In genomic region chr6:32983964-32984638, GRCh38 we compare ENCODE assay signal across 8 cellular contexts. TPM values are rescaled to one million over a fixed set of nuclear protein-coding genes. Genes with fewer than 3 reads are reported as not detected.
DNase-seq lines count a peak whose midpoint lies in the region; ATAC-seq and TF ChIP-seq lines count a peak whose summit lies in the region.

No MANE protein-coding gene starts in this region.

- no peaks in the 10 kb centered on the region for H3K27me3 ChIP-seq in KMS-11 (ENCODE audit: insufficient read depth, low read depth)
- H3K27me3 ChIP-seq in body of pancreas: no peaks in the 10 kb centered on the region
- H3K27me3 ChIP-seq in psoas muscle (ENCODE audit: insufficient read depth in 3 of 3, low read length in 2 of 3): no peaks in the 10 kb centered on the region

- no peaks in the 10 kb centered on the region for H3K9me3 ChIP-seq in body of pancreas
- no peaks in the 10 kb centered on the region for H3K9me3 ChIP-seq in psoas muscle

- TF ChIP-seq POLR2A in body of pancreas (IDR thresholded peaks at IDR 0.05): no peak

- no peak overlapping the region; the same call in 1 of the 2 replicates for H3K4me2 ChIP-seq in KMS-11

- H3K4me3 Mint-ChIP-seq in activated CD4-positive, alpha-beta T cell treated with anti-CD3 and anti-CD28 coated beads, Interleukin-2, amount 10 ng/mL, durations not matched to agents 7 days and 5 days: no peak overlapping the region

- CTCF ChIA-PET in activated CD4-positive, alpha-beta T cell treated with anti-CD3 and anti-CD28 coated beads, Interleukin-2, amount 10 ng/mL, durations not matched to agents 7 days and 5 days (lab: Charles Lee): interaction anchor here (0.6 to 8.5 kb wide), 33 partner anchors 9 to 264 kb away, joined by 3 to 130 read pairs (median 5); partner anchors contain the start of genes BRD2, HLA-DMA, HLA-DMB and PSMB8

- H3K36me3 ChIP-seq in KMS-11 (ENCODE audit: insufficient read depth): peaks cover 10% of the 10 kb centered on the region; the same call in 1 of the 2 replicates
- peaks cover 12 to 18% of the 10 kb centered on the region in 2 donors for H3K36me3 ChIP-seq in body of pancreas (replicated peaks in 1 of 2; ENCODE audit: insufficient read depth in 1 of 2, low read depth in 2 of 2)
- peaks cover 13 to 45% of the 10 kb centered on the region in 2 donors for H3K36me3 ChIP-seq in psoas muscle (ENCODE audit: insufficient read depth in 1 of 2, low read depth in 1 of 2)

- POLR2A ChIA-PET in activated CD4-positive, alpha-beta T cell treated with anti-CD3 and anti-CD28 coated beads, Interleukin-2, amount 10 ng/mL, durations not matched to agents 7 days and 5 days (lab: Charles Lee): interaction anchor here (0.9 to 2.6 kb wide), 4 partner anchors 10 to 116 kb away, joined by 3 to 25 read pairs (median 5); no protein-coding TSS in a partner anchor

- ATAC-seq in body of pancreas (no peak), psoas muscle (peak; percentile 13 to 28 (median 20))

- H3K4me1 ChIP-seq in KMS-11 (ENCODE audit: low read depth, poor library complexity, severe bottlenecking): peaks cover 10% of the 10 kb centered on the region
- peaks cover 43% of the 10 kb centered on the region for H3K4me1 ChIP-seq in body of pancreas
- H3K4me1 ChIP-seq in psoas muscle: peaks cover 17% of the 10 kb centered on the region

- DNase-seq in activated CD4-positive, alpha-beta T cell treated with anti-CD3 and anti-CD28 coated beads, Interleukin-2, amount 10 ng/mL, durations not matched to agents 7 days and 5 days: no peak
- DNase-seq in activated CD4-positive, alpha-beta T cell treated with anti-CD3 and anti-CD28 coated beads for 48 hours: no peak
- DNase-seq in body of pancreas (no peak), psoas muscle (no peak), iPS-NIHi11 (ENCODE audit: low spot score) (no peak), A172 (ENCODE audit: low spot score) (no peak), COLO829 (ENCODE audit: low spot score) (no peak)

- H3K27ac ChIP-seq in KMS-11 (peak overlapping the region; percentile 45), body of pancreas (peak overlapping the region in 3 of 4 donors; percentile 39 to 53 (median 42)), psoas muscle (peak overlapping the region; percentile 48)

- no peak overlapping the region for H3K9ac ChIP-seq in KMS-11

- 32 to 38% methylated on average over 3 of the region's 3 CpGs for WGBS in body of pancreas, 2 donors
- 42 to 59% (median 47%) methylated on average over 3 of the region's 3 CpGs for WGBS in psoas muscle, 3 donors

- intact Hi-C loops in body of pancreas (cut with DNase I): loop anchor here (10.0 kb wide), 1 partner anchor 99 kb away; no protein-coding TSS in a partner anchor
- intact Hi-C loops in psoas muscle (cut with DNase I): loop anchor here (1.0 to 2.0 kb wide), 3 partner anchors 49 to 97 kb away; no protein-coding TSS in a partner anchor

- H4K20me1 ChIP-seq in KMS-11 (ENCODE audit: insufficient read depth): peaks cover 16% of the 10 kb centered on the region

- peak overlapping the region; percentile 32 for H3K27ac Mint-ChIP-seq in activated CD4-positive, alpha-beta T cell treated with anti-CD3 and anti-CD28 coated beads, Interleukin-2, amount 10 ng/mL, durations not matched to agents 7 days and 5 days

- no peaks in the 10 kb centered on the region for H3K27me3 Mint-ChIP-seq in activated CD4-positive, alpha-beta T cell treated with anti-CD3 and anti-CD28 coated beads, Interleukin-2, amount 10 ng/mL, durations not matched to agents 7 days and 5 days

- no peak overlapping the region for H2AFZ ChIP-seq in KMS-11 (ENCODE audit: low read depth)

- H3K4me1 Mint-ChIP-seq in activated CD4-positive, alpha-beta T cell treated with anti-CD3 and anti-CD28 coated beads, Interleukin-2, amount 10 ng/mL, durations not matched to agents 7 days and 5 days: peaks cover 34% of the 10 kb centered on the region

- no peak overlapping the region for H3K4me3 ChIP-seq in KMS-11 (IDR thresholded peaks at IDR 0.05; ENCODE audit: insufficient read depth, low read depth, low read length)
- no peak overlapping the region for H3K4me3 ChIP-seq in body of pancreas
- H3K4me3 ChIP-seq in psoas muscle: no peak overlapping the region

- peaks cover 25% of the 10 kb centered on the region for H3K36me3 Mint-ChIP-seq in activated CD4-positive, alpha-beta T cell treated with anti-CD3 and anti-CD28 coated beads, Interleukin-2, amount 10 ng/mL, durations not matched to agents 7 days and 5 days (ENCODE audit: low read depth)

- H3K79me2 ChIP-seq in KMS-11 (ENCODE audit: insufficient read depth, low read depth): peaks cover 7% of the 10 kb centered on the region

- TF ChIP-seq CTCF in KMS-11 (conservative IDR thresholded peaks at IDR 0.05; ENCODE audit: low read depth, low read length) (no peak), body of pancreas (IDR thresholded peaks at IDR 0.05) (no peak), psoas muscle (IDR thresholded peaks at IDR 0.05) (no peak)

- H3K9me3 Mint-ChIP-seq in activated CD4-positive, alpha-beta T cell treated with anti-CD3 and anti-CD28 coated beads, Interleukin-2, amount 10 ng/mL, durations not matched to agents 7 days and 5 days: no peaks in the 10 kb centered on the region

RNA-seq across cellular contexts. Expression of gene BRD2, which starts 15.7 kb away (rescaled TPM):
- total RNA-seq in activated CD4-positive, alpha-beta T cell treated with anti-CD3 and anti-CD28 coated beads, Interleukin-2, amount 10 ng/mL, durations not matched to agents 7 days and 5 days: 100 to 1,000 TPM; 334 to 383 TPM
- total RNA-seq in body of pancreas (100 to 1,000 TPM in 1 of 2 donors, 10 to 100 TPM in 1; 99.1 to 171 TPM), psoas muscle (100 to 1,000 TPM in 3 of 4 donors, 10 to 100 TPM in 1; 70.0 to 135 (median 115) TPM)
- 10 to 100 TPM; 62.2 to 93.0 (median 64.4) TPM for polyA plus RNA-seq in psoas muscle
- total RNA-seq in A172 (2014; rRNA removed; shearing (Covaris generic)): 73.9 and 106 TPM in 2 replicates

RNA-seq across cellular contexts. Expression of gene HLA-DOA, which starts 25.3 kb away (rescaled TPM):
- total RNA-seq in activated CD4-positive, alpha-beta T cell treated with anti-CD3 and anti-CD28 coated beads, Interleukin-2, amount 10 ng/mL, durations not matched to agents 7 days and 5 days: 1 to 10 TPM; 1.5 to 1.6 TPM
- 10 to 100 TPM in 1 of 2 donors, 1 to 10 TPM in 1; 2.0 to 83.3 TPM for total RNA-seq in body of pancreas
- 1 to 10 TPM in 2 of 4 donors, under 1 TPM in 2; 0.48 to 1.5 (median 0.85) TPM for total RNA-seq in psoas muscle
- under 1 TPM; 0.36 to 0.77 (median 0.58) TPM for polyA plus RNA-seq in psoas muscle
- not detected in 2 replicates for total RNA-seq in A172 (2014; rRNA removed; shearing (Covaris generic))

RNA-seq across cellular contexts. Expression of gene HLA-DMA, which starts 31.2 kb away (rescaled TPM):
- 10 to 100 TPM; 24.0 to 26.8 TPM for total RNA-seq in activated CD4-positive, alpha-beta T cell treated with anti-CD3 and anti-CD28 coated beads, Interleukin-2, amount 10 ng/mL, durations not matched to agents 7 days and 5 days
- total RNA-seq in body of pancreas: 10 to 100 TPM; 15.8 to 26.7 TPM
- 10 to 100 TPM in 2 of 4 donors, 1 to 10 TPM in 2; 3.2 to 12.0 (median 9.4) TPM for total RNA-seq in psoas muscle
- 1 to 10 TPM; 6.3 to 7.4 (median 7.1) TPM for polyA plus RNA-seq in psoas muscle
- 0.78 and 1.2 TPM in 2 replicates for total RNA-seq in A172 (2014; rRNA removed; shearing (Covaris generic))

RNA-seq across cellular contexts. Expression of gene HLA-DMB, which starts 43.3 kb away (rescaled TPM):
- 1 to 10 TPM; 8.1 to 8.5 TPM for total RNA-seq in activated CD4-positive, alpha-beta T cell treated with anti-CD3 and anti-CD28 coated beads, Interleukin-2, amount 10 ng/mL, durations not matched to agents 7 days and 5 days
- total RNA-seq in body of pancreas (10 to 100 TPM in 1 of 2 donors, 1 to 10 TPM in 1; 3.0 to 14.3 TPM), psoas muscle (1 to 10 TPM; 1.4 to 7.6 (median 3.6) TPM)
- 1 to 10 TPM; 2.8 to 3.1 (median 2.9) TPM for polyA plus RNA-seq in psoas muscle
- not detected in 2 replicates for total RNA-seq in A172 (2014; rRNA removed; shearing (Covaris generic))
